Comparison of ENCODE assay signal across 8 cellular contexts in genomic region chr15:89760303-89761008, GRCh38. TPM values are rescaled to one million over a fixed set of nuclear protein-coding genes. Genes with fewer than 3 reads are reported as not detected.
A peak's percentile ranks its signal among the peaks of the same experiment; 100 is the strongest.
DNase-seq lines count a peak whose midpoint lies in the region; ATAC-seq and TF ChIP-seq lines count a peak whose summit lies in the region.

No MANE protein-coding gene starts in this region.

- no peak overlapping the region for H3K4me3 ChIP-seq in cardiac fibroblast (replicated peaks in 1 of 2; ENCODE audit: low read depth in 2 of 2, low read length in 2 of 2)

- ATAC-seq in GM21381 (IDR thresholded peaks at IDR 0.05; ENCODE audit: unreplicated experiment) (peak; percentile 68), WTC11 (peak; percentile 98)

- no peaks in the 10 kb centered on the region for H3K9me3 Mint-ChIP-seq in WTC11

- peaks cover 13% of the 10 kb centered on the region for H3K4me1 Mint-ChIP-seq in WTC11

- H3K27me3 Mint-ChIP-seq in WTC11 (ENCODE audit: low read depth) = peaks cover 8% of the 10 kb centered on the region

- peak; percentile 67 for DNase-seq in COLO668 (lab: John Stamatoyannopoulos, UW; ENCODE audit: unreplicated experiment)
- peak; percentile 24 for DNase-seq in NCI-H146 (lab: John Stamatoyannopoulos, UW)
- peak; percentile 94 for DNase-seq in WTC11 (ENCODE audit: low spot score)
- peak; percentile 77 to 81 for DNase-seq in cardiac fibroblast (ENCODE audit: low read depth in 2 of 2)
- DNase-seq in kidney tubule cell (ENCODE audit: low spot score) = peak; percentile 79
- peak; percentile 30 for DNase-seq in stimulated activated CD4-positive, alpha-beta T cell treated with anti-CD3 and anti-CD28 coated beads, Interleukin-2, amount 100 ng/mL, for 4 hours (ENCODE audit: low read depth)
- DNase-seq in cerebellum (ENCODE audit: low spot score) = no peak

- POLR2A ChIA-PET in WTC11 (lab: Charles Lee) = interaction anchor here (0.6 to 1.5 kb wide), 4 partner anchors 10 to 119 kb away, joined by 3 to 5 read pairs (median 4); no protein-coding TSS in a partner anchor

- no peak overlapping the region for H3K27ac Mint-ChIP-seq in WTC11

- TF ChIP-seq CTCF in WTC11 (IDR thresholded peaks at IDR 0.05) (peak; percentile 97), cardiac fibroblast (IDR thresholded peaks at IDR 0.05; ENCODE audit: low read depth, low read length) (peak; percentile 100)

- no peaks in the 10 kb centered on the region for H3K36me3 Mint-ChIP-seq in WTC11

- CTCF ChIA-PET in WTC11 (lab: Charles Lee) = interaction anchor here (0.6 to 3.9 kb wide), 69 partner anchors 8 to 560 kb away, joined by 3 to 214 read pairs (median 4); partner anchors contain the start of genes ANPEP, AP3S2, ARPIN and IDH2

- no peak overlapping the region for H3K4me3 Mint-ChIP-seq in WTC11

TF ChIP-seq in WTC11, 78 proteins besides CTCF, POLR2A, EP300 and RAD21:
- peak; percentile 64; the same call in 1 of the 2 replicates for TF ChIP-seq PRDM15 (CRISPR knock-in tag; IDR thresholded peaks at IDR 0.05)
- no peak for TF ChIP-seq OVOL2 (CRISPR knock-in tag; IDR thresholded peaks at IDR 0.05; ENCODE audit: borderline replicate concordance)

RNA-seq across cellular contexts. Expression of gene MESP1, which starts 9.4 kb away (rescaled TPM):
- total RNA-seq in WTC11 (2021) (0.32 to 0.50 TPM (median 0.41 TPM) in 3 replicates), cerebellum (2.1 TPM)

RNA-seq across cellular contexts. Expression of gene MESP2, which starts 15.7 kb away (rescaled TPM):
- total RNA-seq in WTC11 (2021) = 0.66 to 1.0 TPM (median 0.68 TPM) in 3 replicates
- 0.27 TPM for total RNA-seq in cerebellum

RNA-seq across cellular contexts. Expression of gene ANPEP, which starts 54.2 kb away (rescaled TPM):
- total RNA-seq in WTC11 (2021) (3.5 to 5.8 TPM (median 4.0 TPM) in 3 replicates), cerebellum (2.3 TPM)
